ENCODE assay signal across 1 cellular context in the genomic region with DNA sequence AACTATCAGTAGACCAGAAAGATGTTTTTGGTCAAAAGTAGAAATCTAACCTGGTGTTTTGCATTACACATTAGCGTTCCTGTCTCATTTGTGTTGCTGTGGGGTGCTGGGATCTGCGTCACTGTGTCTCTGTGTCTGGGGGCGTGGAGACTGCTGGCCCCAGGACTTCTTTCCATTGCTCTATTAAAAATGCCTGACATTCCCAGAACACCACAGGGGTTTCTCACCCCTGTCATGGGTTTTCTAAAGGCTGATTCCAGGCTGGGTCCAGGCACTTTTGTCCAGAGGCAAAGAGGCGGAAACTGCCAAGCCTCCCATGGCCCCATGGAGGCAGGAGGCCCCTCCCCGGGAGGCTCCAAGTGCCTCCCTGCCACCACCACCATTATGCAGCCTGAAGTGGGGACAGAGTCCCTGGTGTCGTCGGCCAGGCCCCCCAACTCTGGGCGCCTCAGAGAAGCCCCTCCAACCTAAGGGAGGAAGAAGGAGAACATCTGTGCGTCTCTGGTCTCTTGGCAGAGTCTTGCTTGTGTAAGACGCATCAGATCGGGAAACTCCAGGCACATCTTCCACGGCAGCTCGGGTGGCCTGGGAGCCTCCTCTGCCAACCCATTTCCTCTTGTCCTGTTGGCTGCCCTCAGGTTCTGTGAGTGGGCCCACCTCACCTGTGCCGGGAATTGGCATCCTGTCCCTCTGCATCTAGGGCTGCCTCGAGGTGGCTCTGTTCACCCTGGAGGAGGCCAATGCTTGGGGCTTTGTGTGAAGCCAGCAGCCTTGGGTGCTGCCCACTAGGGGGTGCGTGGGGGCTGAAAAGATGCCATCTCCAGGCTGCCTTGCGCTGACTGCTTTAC.
TF ChIP-seq lines count a peak whose summit lies in the region.

No MANE protein-coding gene starts in this region.

TF ChIP-seq in endothelial cell of umbilical vein, 7 proteins besides CTCF, POLR2A, EP300 and RAD21 (continued from another document):
- TF ChIP-seq, protein P1, sequence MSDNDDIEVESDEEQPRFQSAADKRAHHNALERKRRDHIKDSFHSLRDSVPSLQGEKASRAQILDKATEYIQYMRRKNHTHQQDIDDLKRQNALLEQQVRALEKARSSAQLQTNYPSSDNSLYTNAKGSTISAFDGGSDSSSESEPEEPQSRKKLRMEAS (IDR thresholded peaks at IDR 0.05; ENCODE audit: insufficient read depth, insufficient read length) = no peak
- TF ChIP-seq JUN (IDR thresholded peaks at IDR 0.05; ENCODE audit: borderline replicate concordance, insufficient read depth, insufficient read length, low read depth) (no peak), POLR2AphosphoS5 (IDR thresholded peaks at IDR 0.05; ENCODE audit: insufficient read depth, low read depth, low read length) (no peak), MYC (IDR thresholded peaks at IDR 0.05; ENCODE audit: low read depth, low read length) (no peak), EZH2 (IDR thresholded peaks at IDR 0.05; ENCODE audit: borderline replicate concordance, low read depth, low read length, severe bottlenecking) (no peak), GATA2 (IDR thresholded peaks at IDR 0.05; ENCODE audit: insufficient read depth, insufficient read length, low read depth, low read length) (no peak)
